ENCODE assay signal across 1 cellular context in the genomic region with DNA sequence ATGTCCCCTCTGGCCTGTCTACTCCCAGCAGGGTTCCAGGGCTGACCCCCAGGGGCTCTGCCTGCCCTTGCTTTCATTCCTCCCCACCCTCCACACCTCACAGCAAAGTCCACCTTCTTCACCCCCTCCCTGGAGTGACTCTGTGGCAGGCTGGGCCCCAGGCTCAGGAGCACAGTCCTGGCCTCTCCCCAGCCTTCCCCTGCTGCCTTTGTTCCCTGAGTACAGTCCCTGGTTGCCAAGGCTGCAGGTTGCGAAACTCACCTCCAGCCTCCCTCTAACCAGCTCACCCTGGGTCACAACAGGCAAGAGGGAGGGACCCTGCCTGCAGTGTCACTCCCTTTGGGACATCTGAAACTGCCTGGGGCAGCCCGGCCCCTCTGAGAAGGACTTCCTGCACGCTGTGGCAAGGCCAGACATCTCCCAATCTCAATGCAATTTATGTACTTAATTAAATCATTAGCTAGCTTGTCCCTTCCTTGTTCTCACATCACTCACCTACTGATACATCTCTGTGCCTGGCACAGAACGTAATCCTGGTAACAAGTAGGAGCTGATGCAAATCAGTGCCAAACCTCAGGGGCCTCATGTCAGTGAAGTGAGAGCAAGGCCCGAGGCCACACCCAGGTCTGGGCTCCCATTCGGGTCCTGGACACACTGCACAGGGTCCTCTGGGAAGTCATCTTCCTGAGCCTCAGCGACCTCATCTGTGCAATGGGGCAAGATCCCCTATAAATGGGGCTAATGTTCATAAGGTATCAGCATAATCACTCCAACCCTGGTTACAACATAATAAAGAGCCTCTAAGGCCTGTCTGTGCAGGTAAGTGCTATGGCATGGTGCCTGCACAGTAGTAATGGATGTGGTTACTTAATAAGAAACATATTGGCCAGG.
TF ChIP-seq lines count a peak whose summit lies in the region.

No MANE protein-coding gene starts in this region.

TF ChIP-seq in HepG2, 621 proteins besides CTCF, POLR2A, EP300 and RAD21 (continued from another document):
- TF ChIP-seq, protein P1, sequence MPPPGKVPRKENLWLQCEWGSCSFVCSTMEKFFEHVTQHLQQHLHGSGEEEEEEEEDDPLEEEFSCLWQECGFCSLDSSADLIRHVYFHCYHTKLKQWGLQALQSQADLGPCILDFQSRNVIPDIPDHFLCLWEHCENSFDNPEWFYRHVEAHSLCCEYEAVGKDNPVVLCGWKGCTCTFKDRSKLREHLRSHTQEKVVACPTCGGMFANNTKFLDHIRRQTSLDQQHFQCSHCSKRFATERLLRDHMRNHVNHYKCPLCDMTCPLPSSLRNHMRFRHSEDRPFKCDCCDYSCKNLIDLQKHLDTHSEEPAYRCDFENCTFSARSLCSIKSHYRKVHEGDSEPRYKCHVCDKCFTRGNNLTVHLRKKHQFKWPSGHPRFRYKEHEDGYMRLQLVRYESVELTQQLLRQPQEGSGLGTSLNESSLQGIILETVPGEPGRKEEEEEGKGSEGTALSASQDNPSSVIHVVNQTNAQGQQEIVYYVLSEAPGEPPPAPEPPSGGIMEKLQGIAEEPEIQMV (CRISPR knock-in tag; IDR thresholded peaks at IDR 0.05; ENCODE audit: low read depth) = 0 out of 2 replicates have a peak, but pooled peaks have one; percentile 37
TF ChIP-seq in HepG2: peak in this region for 203.
